Comparison of ENCODE assay signal across 27 cellular contexts in the genomic region with DNA sequence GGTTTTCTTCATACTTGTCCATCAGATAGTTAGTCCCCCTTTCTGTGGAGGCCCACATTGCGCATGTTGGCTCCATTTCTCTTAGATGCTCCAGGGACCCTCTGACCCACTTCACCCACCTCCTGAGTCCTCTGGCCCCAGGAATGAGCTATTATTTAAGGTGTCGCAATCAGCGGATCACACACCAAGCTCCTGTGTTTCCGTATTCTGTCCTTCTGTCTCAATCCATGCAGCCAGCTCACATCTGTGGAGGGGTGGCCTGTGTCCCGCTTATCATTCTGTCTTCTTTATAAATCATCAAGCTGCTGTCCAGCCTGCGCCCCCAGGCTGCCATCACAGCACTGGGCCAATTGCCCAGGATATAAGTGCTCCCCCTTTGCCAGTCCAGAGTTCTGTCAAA.
"Had no signal": no experiment of that assay in that cellular context is flagged by ENCODE, and none has a peak within 500 bp of the region (broad histone marks: within the 10 kb centered on the region; RNA-seq: fewer than 3 reads in every experiment).

No MANE protein-coding gene starts in this region.

- H3K4me3 ChIP-seq: coronary artery, left ventricle myocardium inferior, lower lobe of right lung, ovary, psoas muscle, skin epidermis, spleen, stomach, testis, tibial artery had no signal

- H3K27me3 Mint-ChIP-seq: naive thymus-derived CD8-positive, alpha-beta T cell; type B pancreatic cell had no signal

- H3K4me3 Mint-ChIP-seq: nephron progenitor cell, type B pancreatic cell had no signal

- H3K9me3 ChIP-seq: testis had no signal

- H3K27ac ChIP-seq: coronary artery, left ventricle myocardium inferior, lower lobe of right lung, ovary, psoas muscle, skin epidermis, stomach, testis, tibial artery had no signal

- H3K27me3 ChIP-seq: ovary, spleen, stomach, testis, tibial artery had no signal

- DNase-seq: dermis blood vessel endothelial cell; effector memory CD4-positive, alpha-beta T cell; erythroblast; hypothalamus; immature natural killer cell; islet precursor cell; kidney glomerular epithelial cell; left colon; left ventricle myocardium inferior; lower lobe of right lung; naive thymus-derived CD8-positive, alpha-beta T cell; nephron progenitor cell; occipital lobe; ovary; posterior cingulate gyrus; psoas muscle; right cardiac atrium; spleen; stimulated activated CD4-positive, alpha-beta T cell treated with anti-CD3 and anti-CD28 coated beads, Interleukin-4, amount 100 ng/mL, for 4 hours; stimulated activated naive CD4-positive, alpha-beta T cell treated with Interleukin-2 at 50 U/mL for 16 hours; stomach; substantia nigra; testis; tibial artery had no signal

- ATAC-seq: left colon; lower lobe of right lung; naive thymus-derived CD8-positive, alpha-beta T cell; psoas muscle; right cardiac atrium had no signal

- H3K27ac Mint-ChIP-seq: immature natural killer cell; naive thymus-derived CD8-positive, alpha-beta T cell; nephron progenitor cell; type B pancreatic cell had no signal
